ENCODE assay signal across 1 cellular context in the genomic region with DNA sequence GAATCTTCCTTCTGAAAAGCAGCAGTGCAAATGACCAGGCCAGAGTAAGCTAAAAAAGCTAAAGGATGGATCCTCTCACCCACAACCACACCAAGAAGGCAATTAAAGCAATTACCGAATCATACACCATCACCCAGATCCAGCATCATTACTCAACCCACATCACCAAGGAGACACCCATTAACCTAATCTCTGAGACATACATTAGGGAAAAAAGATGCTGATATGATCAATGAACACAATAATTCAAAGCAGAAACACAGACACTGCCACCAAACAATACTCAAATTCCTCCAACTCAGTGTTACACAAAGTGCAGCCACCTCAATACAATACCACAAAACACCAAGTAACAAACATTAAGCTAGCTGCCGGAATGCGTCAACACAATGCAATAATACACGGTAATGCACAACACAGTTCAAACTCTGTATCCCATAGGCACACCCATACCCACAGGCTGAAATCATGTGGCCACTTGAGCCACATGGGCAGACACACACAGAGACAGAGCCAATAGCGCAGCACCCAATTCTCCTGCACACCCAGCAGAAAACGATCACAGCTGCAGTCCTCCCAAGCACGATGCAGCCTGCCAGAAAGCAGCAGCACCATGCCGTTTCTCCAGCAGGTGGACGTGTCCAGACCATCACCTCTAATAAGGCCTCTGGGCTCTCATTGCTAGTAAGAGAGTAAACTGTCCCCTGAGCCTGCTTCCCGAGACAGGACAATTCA.
TF ChIP-seq lines count a peak whose summit lies in the region.

No MANE protein-coding gene starts in this region.

TF ChIP-seq in HepG2, 621 proteins besides CTCF, POLR2A, EP300 and RAD21 (continued from another document):
- TF ChIP-seq HINFP (CRISPR knock-in tag; IDR thresholded peaks at IDR 0.05; ENCODE audit: low read depth) (no peak), KLF16 (CRISPR knock-in tag; IDR thresholded peaks at IDR 0.05) (no peak), ZNF652 (CRISPR knock-in tag; IDR thresholded peaks at IDR 0.05; ENCODE audit: borderline replicate concordance, low read depth) (no peak), ZNF816 (CRISPR knock-in tag; IDR thresholded peaks at IDR 0.05; ENCODE audit: borderline replicate concordance) (no peak), HDAC6 (IDR thresholded peaks at IDR 0.05; ENCODE audit: low read depth, low read length) (no peak), TAF1 (CRISPR knock-in tag; IDR thresholded peaks at IDR 0.05) (no peak), FOXP4 (CRISPR knock-in tag; IDR thresholded peaks at IDR 0.05) (no peak), TRIM24 (CRISPR knock-in tag; IDR thresholded peaks at IDR 0.05) (no peak), ZNF510 (CRISPR knock-in tag; IDR thresholded peaks at IDR 0.05; ENCODE audit: low read depth) (no peak)
